Comparison of ENCODE assay signal across 8 cellular contexts in genomic region chr1:10152709-10153284, GRCh38. TPM values are rescaled to one million over a fixed set of nuclear protein-coding genes. Genes with fewer than 3 reads are reported as not detected.
DNase-seq lines count a peak whose midpoint lies in the region; ATAC-seq, FAIRE-seq and TF ChIP-seq lines count a peak whose summit lies in the region.

No MANE protein-coding gene starts in this region.

- peak; percentile 26 for FAIRE-seq in TTC549 (lab: Jason Lieb, UNC)

- H3K4me1 ChIP-seq in lower lobe of right lung, result no peaks in the 10 kb centered on the region
- peaks cover 5 to 41% of the 10 kb centered on the region in 2 donors for H3K4me1 ChIP-seq in thoracic aorta (ENCODE audit: control insufficient read depth in 1 of 2, low read depth in 2 of 2)

- H3K4me3 ChIP-seq in Jurkat, Clone E6-1 (ENCODE audit: low read length), result no peak overlapping the region
- H3K4me3 ChIP-seq in lower lobe of right lung, result no peak overlapping the region
- H3K4me3 ChIP-seq in thoracic aorta, result no peak overlapping the region

- H3K9me3 ChIP-seq in lower lobe of right lung (no peaks in the 10 kb centered on the region), thoracic aorta (no peaks in the 10 kb centered on the region)

- peak; percentile 14 for DNase-seq in DMS53 treated with DMSO at 0.1 percent for 48 hours (lab: John Stamatoyannopoulos, UW; ENCODE audit: unreplicated experiment)
- peak; percentile 34 for DNase-seq in Jurkat, Clone E6-1 (ENCODE audit: low read depth, low spot score)
- DNase-seq in dermis microvascular lymphatic vessel endothelial cell (ENCODE audit: low read depth in 2 of 2), result peak; percentile 30 to 66
- DNase-seq in lower lobe of right lung, result no peak
- DNase-seq in thoracic aorta (ENCODE audit: low spot score), result peak; percentile 8
- no peak for DNase-seq in OCI-M2 (lab: John Stamatoyannopoulos, UW; ENCODE audit: unreplicated experiment)

- no peaks in the 10 kb centered on the region for H3K27me3 ChIP-seq in lower lobe of right lung (ENCODE audit: low read depth)
- H3K27me3 ChIP-seq in thoracic aorta (replicated peaks; ENCODE audit: insufficient read depth), result no peaks in the 10 kb centered on the region

- TF ChIP-seq CTCF in lower lobe of right lung (IDR thresholded peaks at IDR 0.05), result peak; percentile 42
- TF ChIP-seq CTCF in thoracic aorta (IDR thresholded peaks at IDR 0.05), result peak; percentile 71

- peak; percentile 37 to 64 for ATAC-seq in lower lobe of right lung
- peak; percentile 68 for ATAC-seq in thoracic aorta (ENCODE audit: insufficient number of reproducible peaks, low FRiP score, low read depth)
- ATAC-seq in GM18909 (IDR thresholded peaks at IDR 0.05; ENCODE audit: poor library complexity, unreplicated experiment), result no peak

- intact Hi-C loops in lower lobe of right lung (cut with DNase I), result no loop called here

- H3K27ac ChIP-seq in lower lobe of right lung (no peak overlapping the region), thoracic aorta (peak overlapping the region; percentile 79 to 85)

- H3K36me3 ChIP-seq in lower lobe of right lung, result peaks cover 70% of the 10 kb centered on the region
- H3K36me3 ChIP-seq in thoracic aorta, result peaks cover 8% of the 10 kb centered on the region

RNA-seq across cellular contexts. Expression of gene KIF1B, which starts 57.6 kb away (rescaled TPM):
- polyA plus RNA-seq in Jurkat, Clone E6-1 (2012; ENCODE audit: insufficient read depth, insufficient read length), result 7.1 TPM
- 23.0 and 32.2 TPM in 2 replicates for total RNA-seq in dermis microvascular lymphatic vessel endothelial cell
- total RNA-seq in lower lobe of right lung, result 38.0 TPM
- total RNA-seq in thoracic aorta, result 10 to 100 TPM; 40.1 to 64.3 TPM

Comparison
In these comparisons a context has a peak if more than half of its experiments do, and no peak if none do; other contexts are left out.
1. DNase-seq: peak in DMS53 treated with DMSO at 0.1 percent for 48 hours (single experiment), Jurkat, Clone E6-1 (single experiment), dermis microvascular lymphatic vessel endothelial cell (2 of 2) and thoracic aorta (single experiment); none in lower lobe of right lung (single experiment) and OCI-M2 (single experiment).